Comparison of ENCODE assay signal across 31 cellular contexts in genomic region chr17:56114469-56114868, GRCh38. TPM values are rescaled to one million over a fixed set of nuclear protein-coding genes. Genes with fewer than 3 reads are reported as not detected.
"Had no signal": no experiment of that assay in that cellular context is flagged by ENCODE, and none has a peak within 500 bp of the region (broad histone marks: within the 10 kb centered on the region; RNA-seq: fewer than 3 reads in every experiment).

No MANE protein-coding gene starts in this region.

- H3K4me1 Mint-ChIP-seq: activated CD4-positive, alpha-beta T cell treated with anti-CD3 and anti-CD28 coated beads for 36 hours; activated naive CD4-positive, alpha-beta T cell treated with anti-CD3 and anti-CD28 coated beads, Interleukin-2, amount 10 ng/mL, durations not matched to agents 7 days and 5 days; activated naive CD8-positive, alpha-beta T cell treated with anti-CD3 and anti-CD28 coated beads, Interleukin-2, amount 10 ng/mL, durations not matched to agents 7 days and 5 days had no signal

- H3K9me3 ChIP-seq: ascending aorta, colonic mucosa, esophagus squamous epithelium, spleen, testis, transverse colon had no signal

- H3K4me1 ChIP-seq: ascending aorta, colonic mucosa, esophagus squamous epithelium, spleen, testis had no signal

- H3K27me3 Mint-ChIP-seq: activated CD4-positive, alpha-beta T cell treated with anti-CD3 and anti-CD28 coated beads for 36 hours; brain had no signal

- H3K27ac ChIP-seq: ascending aorta, cardiac muscle cell, colonic mucosa, epithelial cell of prostate, esophagus squamous epithelium, spleen, testis, transverse colon had no signal

- H3K4me3 Mint-ChIP-seq: activated CD4-positive, alpha-beta T cell treated with anti-CD3 and anti-CD28 coated beads for 36 hours; activated naive CD4-positive, alpha-beta T cell treated with anti-CD3 and anti-CD28 coated beads, Interleukin-2, amount 10 ng/mL, durations not matched to agents 7 days and 5 days; activated naive CD8-positive, alpha-beta T cell treated with anti-CD3 and anti-CD28 coated beads, Interleukin-2, amount 10 ng/mL, durations not matched to agents 7 days and 5 days; activated T-helper 1 cell treated with anti-CD3 and anti-CD28 coated beads, Interleukin-12 subunit alpha, Interleukin-12 subunit beta, Interleukin-2, Interleukin-4 antibody, amounts not matched to agents 30 ng/mL and 10 ng/mL and 1 ng/mL, durations not matched to agents 14 hours and 24 hours and 36 hours; brain; natural killer cell treated with Interleukin-12 subunit alpha and Interleukin-12 subunit beta and Interleukin-15 and Interleukin-18, amount 100 ng/mL, for 72 hours; T-helper 2 cell treated with Interferon-gamma antibody and Interleukin-4, amounts not matched to agents 5 μg/mL and 100 μg/mL, for 36 hours had no signal

- H3K27me3 ChIP-seq: ascending aorta, cardiac muscle cell, colonic mucosa, esophagus squamous epithelium, spleen, testis, transverse colon had no signal

- H3K9me3 Mint-ChIP-seq: activated naive CD4-positive, alpha-beta T cell treated with anti-CD3 and anti-CD28 coated beads, Interleukin-2, amount 10 ng/mL, durations not matched to agents 7 days and 5 days; activated T-helper 1 cell treated with anti-CD3 and anti-CD28 coated beads, Interleukin-12 subunit alpha, Interleukin-12 subunit beta, Interleukin-2, Interleukin-4 antibody, amounts not matched to agents 30 ng/mL and 10 ng/mL and 1 ng/mL, durations not matched to agents 14 hours and 24 hours and 36 hours; brain; natural killer cell treated with Interleukin-12 subunit alpha and Interleukin-12 subunit beta and Interleukin-15 and Interleukin-18, amount 100 ng/mL, for 72 hours; T-helper 2 cell treated with Interferon-gamma antibody and Interleukin-4, amounts not matched to agents 5 μg/mL and 100 μg/mL, for 36 hours had no signal

- DNase-seq: activated CD4-positive, alpha-beta T cell treated with anti-CD3 and anti-CD28 coated beads for 36 hours; activated CD4-positive, alpha-beta T cell treated with anti-CD3 and anti-CD28 coated beads, Interleukin-2, amount 50 U/mL, for 4 hours; activated CD4-positive, CD25-positive, alpha-beta regulatory T cell; activated effector memory CD4-positive, alpha-beta T cell treated with anti-CD3 and anti-CD28 coated beads, Interleukin-2, amount 50 U/mL, for 16 hours; activated naive CD4-positive, alpha-beta T cell treated with anti-CD3 and anti-CD28 coated beads, Interleukin-2, amount 10 ng/mL, durations not matched to agents 7 days and 5 days; activated naive CD8-positive, alpha-beta T cell treated with anti-CD3 and anti-CD28 coated beads, Interleukin-2, amount 10 ng/mL, durations not matched to agents 7 days and 5 days; cerebellar nuclear complex; colonic mucosa; effector CD8-positive, alpha-beta T cell; esophagus squamous epithelium; foreskin melanocyte; kidney glomerular epithelial cell; mesendoderm; posterior cingulate gyrus; right cardiac atrium; spleen; stimulated activated naive CD8-positive, alpha-beta T cell treated with anti-CD3 and anti-CD28 coated beads, Interleukin-15, Interleukin-2, amounts not matched to agents 100 U/mL and 50 U/mL, for 24 hours; testis; transverse colon had no signal

- H3K27ac Mint-ChIP-seq: activated CD4-positive, alpha-beta T cell treated with anti-CD3 and anti-CD28 coated beads for 36 hours; activated naive CD4-positive, alpha-beta T cell treated with anti-CD3 and anti-CD28 coated beads, Interleukin-2, amount 10 ng/mL, durations not matched to agents 7 days and 5 days; activated naive CD8-positive, alpha-beta T cell treated with anti-CD3 and anti-CD28 coated beads, Interleukin-2, amount 10 ng/mL, durations not matched to agents 7 days and 5 days; activated T-helper 1 cell treated with anti-CD3 and anti-CD28 coated beads, Interleukin-12 subunit alpha, Interleukin-12 subunit beta, Interleukin-2, Interleukin-4 antibody, amounts not matched to agents 30 ng/mL and 10 ng/mL and 1 ng/mL, durations not matched to agents 14 hours and 24 hours and 36 hours; brain; natural killer cell treated with Interleukin-12 subunit alpha and Interleukin-12 subunit beta and Interleukin-15 and Interleukin-18, amount 100 ng/mL, for 72 hours; T-helper 2 cell treated with Interferon-gamma antibody and Interleukin-4, amounts not matched to agents 5 μg/mL and 100 μg/mL, for 36 hours had no signal

- H3K36me3 ChIP-seq: ascending aorta, cardiac muscle cell, colonic mucosa, esophagus squamous epithelium, spleen, transverse colon had no signal

- ATAC-seq: activated CD4-positive, alpha-beta T cell treated with anti-CD3 and anti-CD28 coated beads for 36 hours; left lobe of liver; natural killer cell treated with Interleukin-12 subunit alpha and Interleukin-12 subunit beta and Interleukin-15 and Interleukin-18, amount 100 ng/mL, for 72 hours; right cardiac atrium; stimulated activated naive CD8-positive, alpha-beta T cell treated with anti-CD3 and anti-CD28 coated beads, Interleukin-15, Interleukin-2, amounts not matched to agents 100 U/mL and 50 U/mL, for 24 hours had no signal

- H3K36me3 Mint-ChIP-seq: activated naive CD4-positive, alpha-beta T cell treated with anti-CD3 and anti-CD28 coated beads, Interleukin-2, amount 10 ng/mL, durations not matched to agents 7 days and 5 days; activated naive CD8-positive, alpha-beta T cell treated with anti-CD3 and anti-CD28 coated beads, Interleukin-2, amount 10 ng/mL, durations not matched to agents 7 days and 5 days; brain; natural killer cell treated with Interleukin-12 subunit alpha and Interleukin-12 subunit beta and Interleukin-15 and Interleukin-18, amount 100 ng/mL, for 72 hours had no signal

- H3K4me3 ChIP-seq: ascending aorta, cardiac muscle cell, colonic mucosa, esophagus squamous epithelium, lung, spleen, testis, transverse colon had no signal

RNA-seq across cellular contexts. Expression of gene ANKFN1, which starts 38.8 kb away (rescaled TPM):
- total RNA-seq: activated CD4-positive, alpha-beta T cell treated with anti-CD3 and anti-CD28 coated beads for 36 hours; activated naive CD8-positive, alpha-beta T cell treated with anti-CD3 and anti-CD28 coated beads, Interleukin-2, amount 10 ng/mL, durations not matched to agents 7 days and 5 days; activated T-helper 1 cell treated with anti-CD3 and anti-CD28 coated beads, Interleukin-12 subunit alpha, Interleukin-12 subunit beta, Interleukin-2, Interleukin-4 antibody, amounts not matched to agents 30 ng/mL and 10 ng/mL and 1 ng/mL, durations not matched to agents 14 hours and 24 hours and 36 hours; ascending aorta; dermis microvascular lymphatic vessel endothelial cell; left lobe of liver; mononuclear cell; myocyte; natural killer cell treated with Interleukin-12 subunit alpha and Interleukin-12 subunit beta and Interleukin-15 and Interleukin-18, amount 100 ng/mL, for 72 hours had no signal
- polyA plus RNA-seq: cardiac muscle cell, spleen had no signal
